Comparison of ENCODE assay signal across 29 cellular contexts in the genomic region with DNA sequence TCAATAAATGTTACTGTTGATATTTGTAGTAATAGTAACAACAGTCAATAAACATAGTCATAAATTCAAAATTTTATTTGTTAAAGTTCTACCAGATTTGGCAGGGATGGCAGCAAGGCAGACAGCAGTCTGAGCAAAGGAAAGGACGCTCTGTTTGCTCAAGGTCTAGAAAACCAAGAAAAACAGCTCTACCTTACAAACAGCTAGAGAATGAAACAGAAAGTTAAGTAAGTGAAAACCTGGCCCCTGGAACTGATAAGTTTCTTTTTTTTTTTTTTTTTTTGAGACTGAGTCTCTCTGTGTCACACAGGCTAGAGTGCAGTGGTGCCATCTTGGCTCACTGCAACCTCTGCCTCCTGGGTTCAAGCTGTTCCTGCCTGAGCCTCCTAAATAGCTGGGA. TPM values are rescaled to one million over a fixed set of nuclear protein-coding genes. Genes with fewer than 3 reads are reported as not detected.
A peak's percentile ranks its signal among the peaks of the same experiment; 100 is the strongest.
DNase-seq lines count a peak whose midpoint lies in the region; ATAC-seq and TF ChIP-seq lines count a peak whose summit lies in the region.
"Had no signal": no experiment of that assay in that cellular context is flagged by ENCODE, and none has a peak within 500 bp of the region (broad histone marks: within the 10 kb centered on the region; RNA-seq: fewer than 3 reads in every experiment).

No MANE protein-coding gene starts in this region.

- H3K27ac ChIP-seq in VCaP (peak overlapping the region; percentile 81), lower lobe of right lung (no peak overlapping the region)
- H3K27ac ChIP-seq: esophagus muscularis mucosa, gastroesophageal sphincter, HL-60, psoas muscle, RWPE1, transverse colon had no signal

- H3K4me3 ChIP-seq in lower lobe of right lung = no peak overlapping the region
- H3K4me3 ChIP-seq: esophagus muscularis mucosa, gastroesophageal sphincter, psoas muscle, transverse colon had no signal

- no peaks in the 10 kb centered on the region for H3K27me3 ChIP-seq in lower lobe of right lung (ENCODE audit: low read depth)
- H3K27me3 ChIP-seq: esophagus muscularis mucosa, gastroesophageal sphincter, transverse colon had no signal

- DNase-seq in NK-92 treated with Interleukin-12 subunit alpha and Interleukin-12 subunit beta, amount 100 ng/mL, for 24 hours (lab: John Stamatoyannopoulos, UW) = no peak
- no peak for DNase-seq in activated gamma-delta T cell (lab: John Stamatoyannopoulos, UW)
- no peak for DNase-seq in NCI-H524 treated with DMSO at 0.1 percent for 48 hours (lab: John Stamatoyannopoulos, UW)
- no peak for DNase-seq in lower lobe of right lung
- DNase-seq: activated naive CD8-positive, alpha-beta T cell treated with anti-CD3 and anti-CD28 coated beads for 36 hours; CD8-positive, alpha-beta memory T cell; DMS79; effector CD8-positive, alpha-beta T cell; HFFc6; kidney glomerular epithelial cell; midbrain; NCI-H187 treated with DMSO at 0.1 percent for 48 hours; NCI-H446; nephron progenitor cell; psoas muscle; stimulated activated CD4-positive, alpha-beta T cell treated with anti-CD3 and anti-CD28 coated beads, Interleukin-2, amount 100 ng/mL, for 48 hours; stimulated activated naive CD8-positive, alpha-beta T cell treated with anti-CD3 and anti-CD28 coated beads, Interleukin-15, amount 100 ng/mL, for 72 hours; T1000; transverse colon had no signal

- no peaks in the 10 kb centered on the region for H3K4me1 ChIP-seq in lower lobe of right lung
- H3K4me1 ChIP-seq: psoas muscle, transverse colon had no signal

- peak; percentile 77 for ATAC-seq in GM18517 (IDR thresholded peaks at IDR 0.05; ENCODE audit: unreplicated experiment)
- peak; percentile 78 for ATAC-seq in GM19351 (IDR thresholded peaks at IDR 0.05; ENCODE audit: unreplicated experiment)
- ATAC-seq in HG02798 (IDR thresholded peaks at IDR 0.05; ENCODE audit: poor library complexity, unreplicated experiment) = peak; percentile 74
- ATAC-seq in lower lobe of right lung = no peak
- ATAC-seq: activated CD4-positive, CD25-positive, alpha-beta regulatory T cell treated with anti-CD3 and anti-CD28 coated beads, Interleukin-2, amount 50 U/mL, for 24 hours; gastroesophageal sphincter; psoas muscle; SK-N-SH treated with all-trans-retinoic acid at 6 μM for 48 hours; stimulated activated naive CD8-positive, alpha-beta T cell treated with anti-CD3 and anti-CD28 coated beads, Interleukin-15, amount 100 ng/mL, for 72 hours had no signal

- no peaks in the 10 kb centered on the region for H3K9me3 ChIP-seq in lower lobe of right lung
- H3K9me3 ChIP-seq: esophagus muscularis mucosa, gastroesophageal sphincter, psoas muscle, transverse colon had no signal

- TF ChIP-seq CTCF in VCaP (conservative IDR thresholded peaks at IDR 0.05) = no peak
- TF ChIP-seq CTCF in lower lobe of right lung (IDR thresholded peaks at IDR 0.05) = no peak

- H3K36me3 ChIP-seq in lower lobe of right lung = no peaks in the 10 kb centered on the region
- H3K36me3 ChIP-seq: esophagus muscularis mucosa, gastroesophageal sphincter, transverse colon had no signal

- intact Hi-C loops in lower lobe of right lung (cut with DNase I) = no loop called here

RNA-seq across cellular contexts. Expression of a gene that starts 27.9 kb away (rescaled TPM):
- total RNA-seq in lower lobe of right lung = 2.0 TPM
- total RNA-seq: activated naive CD8-positive, alpha-beta T cell treated with anti-CD3 and anti-CD28 coated beads for 36 hours had no signal

Comparison
In these comparisons a context has a peak if more than half of its experiments do, and no peak if none do; other contexts are left out.
1. ATAC-seq: peak in GM18517 (single experiment), GM19351 (single experiment) and HG02798 (single experiment); none in lower lobe of right lung (0 of 2).